ENCODE assay signal across 27 cellular contexts in genomic region chr10:37947526-37947925, GRCh38.
"Had no signal": no experiment of that assay in that cellular context is flagged by ENCODE, and none has a peak within 500 bp of the region (broad histone marks: within the 10 kb centered on the region; RNA-seq: fewer than 3 reads in every experiment).

No MANE protein-coding gene starts in this region.

- H3K4me2 ChIP-seq: smooth muscle cell had no signal

- H3K9ac ChIP-seq: parathyroid adenoma had no signal

- H3K4me3 ChIP-seq: left lung, lower lobe of right lung, psoas muscle, right atrium auricular region, right lobe of liver, smooth muscle cell, tibial nerve, vagina had no signal

- H3K27ac ChIP-seq: left lung, lower lobe of right lung, neutrophil, parathyroid adenoma, psoas muscle, right atrium auricular region, right lobe of liver, tibial nerve, vagina had no signal

- H3K27me3 ChIP-seq: left lung, neutrophil, right atrium auricular region, right lobe of liver, tibial nerve, vagina had no signal

- ATAC-seq: left colon; left lung; lower lobe of right lung; naive thymus-derived CD8-positive, alpha-beta T cell; psoas muscle; right lobe of liver; stimulated activated memory B cell treated with anti-CD40 and anti-IgM and Interleukin-4, amounts not matched to agents 10 μg/mL and 1 μg/mL and 100 μg/mL, for 72 hours; stimulated activated naive CD8-positive, alpha-beta T cell treated with anti-CD3 and anti-CD28 coated beads, Interleukin-15, amount 100 ng/mL, for 72 hours had no signal

- H2AFZ ChIP-seq: parathyroid adenoma had no signal

- DNase-seq: hypothalamus; immature natural killer cell; kidney; left colon; left lung; lower lobe of right lung; mammary epithelial cell; mesenchymal stem cell; naive thymus-derived CD8-positive, alpha-beta T cell; occipital lobe; psoas muscle; right lobe of liver; stimulated activated CD4-positive, alpha-beta T cell treated with anti-CD3 and anti-CD28 coated beads, Interleukin-1b, Interleukin-23, amount 100 ng/mL, for 48 hours; stimulated activated CD4-positive, alpha-beta T cell treated with anti-CD3 and anti-CD28 coated beads, Interleukin-2, amount 100 ng/mL, for 48 hours; stimulated activated CD4-positive, alpha-beta T cell treated with anti-CD3 and anti-CD28 coated beads, Interleukin-4, amount 100 ng/mL, for 4 hours; stimulated activated CD8-positive, alpha-beta memory T cell treated with anti-CD3 and anti-CD28 coated beads, Interleukin-4, amount 100 ng/mL, for 48 hours; stimulated activated naive CD4-positive, alpha-beta T cell treated with Interleukin-2 at 50 U/mL for 16 hours; stimulated activated naive CD8-positive, alpha-beta T cell treated with anti-CD3 and anti-CD28 coated beads, Interleukin-15, amount 100 ng/mL, for 72 hours; substantia nigra had no signal

- FAIRE-seq: islet of Langerhans, kidney had no signal

- H3K9me3 ChIP-seq: lower lobe of right lung, psoas muscle, right atrium auricular region, right lobe of liver, tibial nerve, vagina had no signal

- H3K4me1 ChIP-seq: left lung, lower lobe of right lung, parathyroid adenoma, psoas muscle, right atrium auricular region, right lobe of liver, tibial nerve, vagina had no signal
